ENCODE assay signal across 1 cellular context in genomic region chr1:1374861-1375662, GRCh38.
TF ChIP-seq lines count a peak whose summit lies in the region.

Gene AURKAIP1, minus strand, starts transcription at chr1:1375207. Its CDS starts 451 bp downstream, at chr1:1374756.

TF ChIP-seq in K562, 482 proteins besides CTCF, POLR2A, EP300 and RAD21 (continued from another document and continues in another):
- peak; percentile 100 for TF ChIP-seq ZBTB40 (IDR thresholded peaks at IDR 0.05)
- no peak for TF ChIP-seq ZBTB40 (CRISPR knock-in tag; IDR thresholded peaks at IDR 0.05)
- TF ChIP-seq HMG20A (CRISPR knock-in tag; conservative IDR thresholded peaks at IDR 0.05), result no peak
- TF ChIP-seq SRF (CRISPR knock-in tag; IDR thresholded peaks at IDR 0.05), result peak in 1 of 2 experiments; percentile 87; a peak in 2 of 4 replicates
- no peak for TF ChIP-seq ZNF655 (CRISPR knock-in tag; IDR thresholded peaks at IDR 0.05)
- no peak for TF ChIP-seq PURB (CRISPR knock-in tag; IDR thresholded peaks at IDR 0.05; ENCODE audit: low read depth)
- TF ChIP-seq NCOA1 (IDR thresholded peaks at IDR 0.05; ENCODE audit: low read depth), result peak; percentile 99
- no peak; the same call in 1 of the 2 replicates for TF ChIP-seq PYGO2 (tag; IDR thresholded peaks at IDR 0.05)
- peak in 1 of 2 experiments; percentile 77; a peak in 3 of 4 replicates for TF ChIP-seq RCOR1 (IDR thresholded peaks at IDR 0.05; ENCODE audit: borderline replicate concordance in 1 of 2, low read depth in 2 of 2, low read length in 2 of 2)
- peak; percentile 64; the same call in 1 of the 2 replicates for TF ChIP-seq ZNF124 (CRISPR knock-in tag; IDR thresholded peaks at IDR 0.05)
- no peak for TF ChIP-seq MXD1 (CRISPR knock-in tag; IDR thresholded peaks at IDR 0.05; ENCODE audit: borderline replicate concordance, poor library complexity, severe bottlenecking)
- TF ChIP-seq ZNF512 (tag; IDR thresholded peaks at IDR 0.05), result no peak
- peak; percentile 98 for TF ChIP-seq ZNF143 (CRISPR knock-in tag; IDR thresholded peaks at IDR 0.05)
- peak; percentile 94 for TF ChIP-seq EP400 (IDR thresholded peaks at IDR 0.05)
- no peak for TF ChIP-seq ID3 (CRISPR knock-in tag; IDR thresholded peaks at IDR 0.05)
- TF ChIP-seq ID3 (tag; IDR thresholded peaks at IDR 0.05), result peak; percentile 95
- TF ChIP-seq PTBP1 (IDR thresholded peaks at IDR 0.05; ENCODE audit: low read depth, low read length), result 0 out of 2 replicates have a peak, but pooled peaks have one; percentile 67
- TF ChIP-seq ARID1B (IDR thresholded peaks at IDR 0.05), result no peak; the same call in 1 of the 2 replicates
- TF ChIP-seq BRCA1 (IDR thresholded peaks at IDR 0.05), result no peak
- TF ChIP-seq BRCA1 (CRISPR knock-in tag; IDR thresholded peaks at IDR 0.05), result no peak
- TF ChIP-seq ZNF184 (CRISPR knock-in tag; IDR thresholded peaks at IDR 0.05), result no peak
- TF ChIP-seq CHCHD3 (CRISPR knock-in tag; IDR thresholded peaks at IDR 0.05), result no peak
- TF ChIP-seq EHMT2 (IDR thresholded peaks at IDR 0.05), result no peak
- TF ChIP-seq THRB (CRISPR knock-in tag; conservative IDR thresholded peaks at IDR 0.05), result peak; percentile 87
- TF ChIP-seq SETDB1 (IDR thresholded peaks at IDR 0.05; ENCODE audit: low read length), result no peak
- TF ChIP-seq SPI1 (IDR thresholded peaks at IDR 0.05; ENCODE audit: borderline replicate concordance, low read depth, low read length), result peak; percentile 87
- 0 out of 2 replicates have a peak, but pooled peaks have one; percentile 49 for TF ChIP-seq RFX5 (IDR thresholded peaks at IDR 0.05; ENCODE audit: low read depth, low read length)
- peak; percentile 91 for TF ChIP-seq RBFOX2 (IDR thresholded peaks at IDR 0.05; ENCODE audit: low read depth, low read length)
- TF ChIP-seq SMAD1 (IDR thresholded peaks at IDR 0.05; ENCODE audit: low read depth, low read length, partially characterized antibody), result peak; percentile 70
- no peak for TF ChIP-seq HDAC6 (IDR thresholded peaks at IDR 0.05; ENCODE audit: low read depth, low read length)
- peak; percentile 21; the same call in 1 of the 2 replicates for TF ChIP-seq BHLHE40 (IDR thresholded peaks at IDR 0.05; ENCODE audit: low read length)
- TF ChIP-seq ZNF518B (CRISPR knock-in tag; IDR thresholded peaks at IDR 0.05), result no peak
- no peak; the same call in 1 of the 2 replicates for TF ChIP-seq GATAD2B (IDR thresholded peaks at IDR 0.05; ENCODE audit: borderline replicate concordance)
- TF ChIP-seq ZHX1 (conservative IDR thresholded peaks at IDR 0.05; ENCODE audit: low read length), result peak; percentile 92; the same call in 1 of the 2 replicates
- TF ChIP-seq ESRRB (CRISPR knock-in tag; IDR thresholded peaks at IDR 0.05; ENCODE audit: borderline replicate concordance), result no peak
- peak; percentile 85 for TF ChIP-seq ZNF589 (CRISPR knock-in tag; IDR thresholded peaks at IDR 0.05; ENCODE audit: low read depth)
- TF ChIP-seq CHD2 (IDR thresholded peaks at IDR 0.05; ENCODE audit: low read depth, low read length), result peak; percentile 97
- peak; percentile 93 for TF ChIP-seq THAP7 (CRISPR knock-in tag; IDR thresholded peaks at IDR 0.05)
- no peak for TF ChIP-seq PRMT5 (CRISPR knock-in tag; IDR thresholded peaks at IDR 0.05)
